Comparison of ENCODE assay signal across 8 cellular contexts in the genomic region with DNA sequence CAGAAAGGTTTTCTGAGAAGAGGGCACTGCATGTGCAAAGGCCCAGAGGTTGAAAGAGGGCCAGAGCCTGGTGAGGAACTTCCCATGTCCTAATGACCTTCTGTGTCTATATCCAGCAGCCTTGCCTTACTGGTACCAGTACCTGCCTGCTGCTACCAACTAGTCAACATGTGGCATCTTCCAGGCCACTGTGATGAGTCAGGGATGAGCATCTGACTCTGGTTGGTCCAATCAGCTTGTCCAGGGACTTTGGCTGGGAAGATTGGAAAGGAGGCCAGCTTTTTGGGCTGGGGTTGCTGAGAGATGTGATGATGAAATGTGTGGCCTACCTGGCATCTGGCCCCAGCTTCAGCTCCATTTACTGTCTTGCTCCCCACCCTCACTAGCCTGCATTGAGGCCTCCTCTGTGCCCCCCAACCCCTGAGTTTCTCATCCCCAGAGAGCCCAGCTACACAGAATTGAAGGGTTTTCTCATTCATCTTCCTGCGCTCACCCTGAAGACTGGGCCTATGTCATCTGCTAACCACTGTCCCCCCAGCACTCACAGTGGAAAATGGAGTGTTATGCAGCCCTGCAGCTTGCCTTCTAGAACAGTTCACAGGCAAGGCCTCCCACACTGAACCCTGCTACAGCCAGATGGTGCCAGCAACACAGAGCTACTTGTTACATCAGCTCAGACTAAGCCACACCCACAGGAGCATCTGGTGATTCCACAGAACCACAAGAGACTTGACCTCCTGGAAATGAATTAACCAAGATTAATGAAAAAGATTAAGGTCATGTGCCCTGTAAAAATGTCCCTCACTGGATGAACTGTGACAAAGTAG. TPM values are rescaled to one million over a fixed set of nuclear protein-coding genes. Genes with fewer than 3 reads are reported as not detected.
DNase-seq lines count a peak whose midpoint lies in the region; ATAC-seq, FAIRE-seq and TF ChIP-seq lines count a peak whose summit lies in the region.

No MANE protein-coding gene starts in this region.

- BruUV-seq in OCI-LY7 (replicated peaks; lab: Mats Ljungman, UMichigan) = no TSS peak

- no peak; the same call in 1 of the 2 replicates for TF ChIP-seq CTCF in AG09319 (IDR thresholded peaks at IDR 0.05; ENCODE audit: low read depth, low read length)
- TF ChIP-seq CTCF in OCI-LY7 (conservative IDR thresholded peaks at IDR 0.05; ENCODE audit: low read length) = peak; percentile 27; the same call in 1 of the 2 replicates
- TF ChIP-seq CTCF in glutamatergic neuron (IDR thresholded peaks at IDR 0.05; ENCODE audit: partially characterized antibody, unreplicated experiment) = no peak
- no peak for TF ChIP-seq CTCF in pancreas (IDR thresholded peaks at IDR 0.05)

- H3K4me3 Mint-ChIP-seq in glutamatergic neuron (ENCODE audit: unreplicated experiment) = peak overlapping the region; percentile 94

- intact Hi-C loops in OCI-LY7 (cut with micrococcal nuclease; ENCODE audit: unreplicated experiment) (no loop called here), pancreas (cut with DNase I) (no loop called here)

- H3K4me3 ChIP-seq in OCI-LY7 (ENCODE audit: low read depth, low read length, poor library complexity, severe bottlenecking) (peak overlapping the region; percentile 81), pancreas (peak overlapping the region in 2 of 4 donors; percentile 61 to 97)

- peak; percentile 37 for TF ChIP-seq POLR2A in GM18526 (IDR thresholded peaks at IDR 0.05; ENCODE audit: extremely low read depth, insufficient read length)

- H3K36me3 ChIP-seq in OCI-LY7 (ENCODE audit: insufficient read depth, low read length) (no peaks in the 10 kb centered on the region; the same call in 1 of the 2 replicates), pancreas (no peaks in the 10 kb centered on the region)

- DNase-seq in AG09319 (ENCODE audit: extremely low read depth, low read depth) (peak; percentile 82), OCI-LY7 (ENCODE audit: low spot score) (peak; percentile 80), glutamatergic neuron (peak; percentile 78), pancreas (peak in 4 of 6 donors; percentile 17 to 63 (median 36)), NCI-H526 treated with DMSO at 0.1 percent for 48 hours (lab: John Stamatoyannopoulos, UW) (no peak)
- DNase-seq in activated effector memory CD4-positive, alpha-beta T cell treated with Interleukin-2 at 50 U/mL for 16 hours = peak; percentile 48

- CTCF ChIA-PET in OCI-LY7 (lab: Charles Lee; ENCODE audit: unreplicated experiment) = interaction anchor here (0.6 to 1.0 kb wide), 4 partner anchors 9 to 28 kb away, joined by 3 read pairs; no protein-coding TSS in a partner anchor

- no peaks in the 10 kb centered on the region for H3K27me3 ChIP-seq in pancreas

- peak overlapping the region; percentile 100 for H3K27ac Mint-ChIP-seq in glutamatergic neuron (ENCODE audit: unreplicated experiment)

- H3K4me1 Mint-ChIP-seq in glutamatergic neuron (ENCODE audit: low read depth, unreplicated experiment) = peaks cover 18% of the 10 kb centered on the region

- 100% methylated on average over 1 of the region's 1 CpG for WGBS in pancreas, 2 donors

- FAIRE-seq in pancreas (lab: Jason Lieb, UNC) = no peak

- H3K27ac ChIP-seq in OCI-LY7 (ENCODE audit: low read depth, low read length, poor library complexity, severe bottlenecking) = peak overlapping the region; percentile 42
- peak overlapping the region in 1 of 4 donors; percentile 82 for H3K27ac ChIP-seq in pancreas

- H3K4me1 ChIP-seq in OCI-LY7 (ENCODE audit: insufficient read depth, low read length, poor library complexity, severe bottlenecking) (peaks cover 29% of the 10 kb centered on the region), pancreas (peaks cover 11 to 29% (median 25%) of the 10 kb centered on the region in 3 donors)

- peaks cover 25% of the 10 kb centered on the region for H3K9me3 Mint-ChIP-seq in glutamatergic neuron (ENCODE audit: unreplicated experiment)

- peaks cover 18% of the 10 kb centered on the region for H3K27me3 Mint-ChIP-seq in glutamatergic neuron (ENCODE audit: unreplicated experiment)

- no peaks in the 10 kb centered on the region for H4K20me1 ChIP-seq in OCI-LY7 (ENCODE audit: insufficient read depth, low read length)

- H2AFZ ChIP-seq in OCI-LY7 (ENCODE audit: low read length) = no peak overlapping the region

- peaks cover 22% of the 10 kb centered on the region; the same call in 1 of the 2 replicates for H3K79me2 ChIP-seq in OCI-LY7 (ENCODE audit: insufficient read depth, low read depth, low read length)

- POLR2A ChIA-PET in OCI-LY7 (lab: Charles Lee) = interaction anchor here (0.5 to 2.8 kb wide), 5 partner anchors 12 to 537 kb away, joined by 3 to 28 read pairs (median 3); partner anchors contain the start of genes ITIH1 and TLR9

- H3K9me2 ChIP-seq in OCI-LY7 (ENCODE audit: insufficient read depth, low read length) = no peaks in the 10 kb centered on the region

- peak overlapping the region; percentile 73 for H3K4me2 ChIP-seq in OCI-LY7 (ENCODE audit: low read length)

- H3K36me3 Mint-ChIP-seq in glutamatergic neuron (ENCODE audit: unreplicated experiment) = no peaks in the 10 kb centered on the region

- peak in 2 of 4 donors; percentile 9 to 19 for ATAC-seq in pancreas
- ATAC-seq in GM21515 (IDR thresholded peaks at IDR 0.05; ENCODE audit: unreplicated experiment) = no peak

- H3K9me3 ChIP-seq in OCI-LY7 (ENCODE audit: low read length) (no peaks in the 10 kb centered on the region), pancreas (no peaks in the 10 kb centered on the region)

RNA-seq across cellular contexts. Expression of gene TWF2, which starts 1.3 kb away (rescaled TPM):
- 40.0 and 52.8 TPM in 2 replicates for total RNA-seq in OCI-LY7 (2014; rRNA removed; shearing (Covaris generic))
- total RNA-seq in OCI-LY7 (2022) (60.2 and 64.9 TPM in 2 replicates), glutamatergic neuron (ENCODE audit: unreplicated experiment) (45.5 TPM), pancreas (10 to 100 TPM in 4 of 6 donors, 1 to 10 TPM in 2; 8.9 to 26.8 (median 11.3) TPM)
- 10 to 100 TPM; 12.9 to 15.9 TPM for polyA plus RNA-seq in pancreas

RNA-seq across cellular contexts. Expression of gene PPM1M, which starts 5.3 kb away (rescaled TPM):
- 1.1 and 4.4 TPM in 2 replicates for total RNA-seq in OCI-LY7 (2014; rRNA removed; shearing (Covaris generic))
- total RNA-seq in OCI-LY7 (2022) = 13.8 and 15.6 TPM in 2 replicates
- 7.8 TPM for total RNA-seq in glutamatergic neuron (ENCODE audit: unreplicated experiment)
- 10 to 100 TPM in 1 of 6 donors, 1 to 10 TPM in 5; 4.0 to 15.2 (median 6.7) TPM for total RNA-seq in pancreas
- 10 to 100 TPM in 1 of 2 donors, 1 to 10 TPM in 1; 9.2 to 11.8 TPM for polyA plus RNA-seq in pancreas

RNA-seq across cellular contexts. Expression of gene TLR9, which starts 14.8 kb away (rescaled TPM):
- total RNA-seq in OCI-LY7 (2014; rRNA removed; shearing (Covaris generic)) = 0.51 and 1.7 TPM in 2 replicates
- 3.7 and 9.0 TPM in 2 replicates for total RNA-seq in OCI-LY7 (2022)
- 0.37 TPM for total RNA-seq in glutamatergic neuron (ENCODE audit: unreplicated experiment)
- total RNA-seq in pancreas = under 1 TPM in 4 of 6 donors, not detected in 2; 0.03 to 0.47 (median 0.04) TPM
- polyA plus RNA-seq in pancreas = under 1 TPM; 0.05 to 0.27 TPM

RNA-seq across cellular contexts. Expression of gene WDR82, which starts 38.2 kb away (rescaled TPM):
- 27.8 and 38.5 TPM in 2 replicates for total RNA-seq in OCI-LY7 (2014; rRNA removed; shearing (Covaris generic))
- total RNA-seq in OCI-LY7 (2022) (66.2 and 67.9 TPM in 2 replicates), glutamatergic neuron (ENCODE audit: unreplicated experiment) (118 TPM), pancreas (10 to 100 TPM; 15.1 to 32.1 (median 19.6) TPM)
- polyA plus RNA-seq in pancreas = 10 to 100 TPM in 1 of 2 donors, 1 to 10 TPM in 1; 9.0 to 18.5 TPM

RNA-seq across cellular contexts. Expression of gene ALAS1, which starts 42.3 kb away (rescaled TPM):
- total RNA-seq in OCI-LY7 (2014; rRNA removed; shearing (Covaris generic)) = 24.5 and 34.4 TPM in 2 replicates
- total RNA-seq in OCI-LY7 (2022) (43.3 and 43.6 TPM in 2 replicates), glutamatergic neuron (ENCODE audit: unreplicated experiment) (41.7 TPM), pancreas (10 to 100 TPM; 10.1 to 21.7 (median 12.9) TPM)
- polyA plus RNA-seq in pancreas = 10 to 100 TPM in 1 of 2 donors, 1 to 10 TPM in 1; 8.4 to 20.2 TPM
